Comparison of ENCODE assay signal across 9 cellular contexts in genomic region chr10:13382759-13383753, GRCh38. TPM values are rescaled to one million over a fixed set of nuclear protein-coding genes. Genes with fewer than 3 reads are reported as not detected.
A peak's percentile ranks its signal among the peaks of the same experiment; 100 is the strongest.
DNase-seq lines count a peak whose midpoint lies in the region; ATAC-seq and TF ChIP-seq lines count a peak whose summit lies in the region.
"Had no signal": no experiment of that assay in that cellular context is flagged by ENCODE, and none has a peak within 500 bp of the region (broad histone marks: within the 10 kb centered on the region; RNA-seq: fewer than 3 reads in every experiment).

No MANE protein-coding gene starts in this region.

- H3K4me1 ChIP-seq in left ventricle myocardium inferior (peaks cover 10% of the 10 kb centered on the region), lower lobe of right lung (peaks cover 17% of the 10 kb centered on the region), upper lobe of right lung (peaks cover 6% of the 10 kb centered on the region)

- H3K9me3 ChIP-seq in left ventricle myocardium inferior (replicated peaks) (no peaks in the 10 kb centered on the region), lower lobe of right lung (no peaks in the 10 kb centered on the region), upper lobe of right lung (no peaks in the 10 kb centered on the region)

- H3K4me1 Mint-ChIP-seq in glutamatergic neuron (ENCODE audit: low read depth, unreplicated experiment) = no peaks in the 10 kb centered on the region

- no peak for DNase-seq in left ventricle myocardium inferior
- no peak for DNase-seq in Right ventricle myocardium superior
- DNase-seq in astrocyte of the hippocampus (ENCODE audit: low read depth, low spot score) = peak; percentile 28
- peak; percentile 89 for DNase-seq in lower lobe of right lung
- DNase-seq in upper lobe of right lung = peak; percentile 91
- DNase-seq in HuH-7.5 (ENCODE audit: low spot score) = no peak
- no peak for DNase-seq in glutamatergic neuron
- DNase-seq: stimulated activated CD8-positive, alpha-beta memory T cell treated with anti-CD3 and anti-CD28 coated beads, Interleukin-4, amount 100 ng/mL, for 48 hours had no signal

- H3K27ac Mint-ChIP-seq in glutamatergic neuron (ENCODE audit: unreplicated experiment) = no peak overlapping the region

- peak overlapping the region; percentile 54 for H3K4me3 ChIP-seq in left ventricle myocardium inferior
- H3K4me3 ChIP-seq in lower lobe of right lung = peak overlapping the region; percentile 41
- H3K4me3 ChIP-seq in upper lobe of right lung = peak overlapping the region; percentile 25

- peaks cover 2% of the 10 kb centered on the region for H3K9me3 Mint-ChIP-seq in glutamatergic neuron (ENCODE audit: unreplicated experiment)

- peaks cover 68% of the 10 kb centered on the region for H3K27me3 ChIP-seq in left ventricle myocardium inferior (ENCODE audit: low read depth)
- H3K27me3 ChIP-seq in lower lobe of right lung (ENCODE audit: low read depth) = peaks cover 18% of the 10 kb centered on the region
- peaks cover 5% of the 10 kb centered on the region for H3K27me3 ChIP-seq in upper lobe of right lung

- TF ChIP-seq CTCF in left ventricle myocardium inferior (IDR thresholded peaks at IDR 0.05; ENCODE audit: borderline replicate concordance) (no peak), lower lobe of right lung (IDR thresholded peaks at IDR 0.05) (no peak), upper lobe of right lung (IDR thresholded peaks at IDR 0.05) (no peak), glutamatergic neuron (IDR thresholded peaks at IDR 0.05; ENCODE audit: partially characterized antibody, unreplicated experiment) (no peak)

- no peak overlapping the region for H3K27ac ChIP-seq in left ventricle myocardium inferior (replicated peaks)
- peak overlapping the region; percentile 86 for H3K27ac ChIP-seq in lower lobe of right lung
- H3K27ac ChIP-seq in upper lobe of right lung = peak overlapping the region; percentile 81

- ATAC-seq in Right ventricle myocardium superior (ENCODE audit: poor library complexity) (no peak), lower lobe of right lung (peak; percentile 94 to 95), upper lobe of right lung (peak; percentile 93), HG03108 (IDR thresholded peaks at IDR 0.05; ENCODE audit: unreplicated experiment) (no peak)

- peaks cover 8% of the 10 kb centered on the region for H3K27me3 Mint-ChIP-seq in glutamatergic neuron (ENCODE audit: unreplicated experiment)

- H3K36me3 Mint-ChIP-seq in glutamatergic neuron (ENCODE audit: unreplicated experiment) = no peaks in the 10 kb centered on the region

- H3K4me3 Mint-ChIP-seq in glutamatergic neuron (ENCODE audit: unreplicated experiment) = no peak overlapping the region

- H3K36me3 ChIP-seq in left ventricle myocardium inferior (no peaks in the 10 kb centered on the region), lower lobe of right lung (no peaks in the 10 kb centered on the region), upper lobe of right lung (no peaks in the 10 kb centered on the region)

- intact Hi-C loops in left ventricle myocardium inferior (cut with micrococcal nuclease) (no loop called here), Right ventricle myocardium superior (cut with DNase I) (no loop called here), lower lobe of right lung (cut with DNase I) (no loop called here), upper lobe of right lung (cut with DNase I) (no loop called here)

RNA-seq across cellular contexts. Expression of gene SEPHS1, which starts 35.0 kb away (rescaled TPM):
- total RNA-seq in left ventricle myocardium inferior (26.0 TPM), Right ventricle myocardium superior (27.8 TPM), lower lobe of right lung (35.9 TPM), upper lobe of right lung (38.9 TPM), glutamatergic neuron (ENCODE audit: unreplicated experiment) (51.1 TPM)

Comparison
In these comparisons a context has a peak if more than half of its experiments do, and no peak if none do; other contexts are left out.
1. DNase-seq: peak in astrocyte of the hippocampus (single experiment), lower lobe of right lung (single experiment) and upper lobe of right lung (single experiment); none in left ventricle myocardium inferior (single experiment), Right ventricle myocardium superior (single experiment), HuH-7.5 (single experiment) and glutamatergic neuron (single experiment).
2. ATAC-seq: peak in lower lobe of right lung (2 of 2) and upper lobe of right lung (single experiment); none in Right ventricle myocardium superior (single experiment) and HG03108 (single experiment).
3. Peak in every context shown above with its lines, with median percentiles within 50 percentile points of each other: H3K4me3 ChIP-seq.